ENCODE assay signal across 12 cellular contexts in genomic region chr18:78245451-78245850, GRCh38.
DNase-seq lines count a peak whose midpoint lies in the region; ATAC-seq lines count a peak whose summit lies in the region.
"Had no signal": no experiment of that assay in that cellular context is flagged by ENCODE, and none has a peak within 500 bp of the region (broad histone marks: within the 10 kb centered on the region; RNA-seq: fewer than 3 reads in every experiment).

No MANE protein-coding gene starts in this region.

- ATAC-seq in esophagus mucosa: no peak
- ATAC-seq in GM19023 (IDR thresholded peaks at IDR 0.05; ENCODE audit: unreplicated experiment): no peak
- no peak for ATAC-seq in GM19463 (IDR thresholded peaks at IDR 0.05; ENCODE audit: unreplicated experiment)

- DNase-seq in Ammon's horn (ENCODE audit: low spot score) (peak; percentile 71), caudate nucleus (lab: John Stamatoyannopoulos, UW) (peak in 3 of 61 donors; percentile 9 to 27 (median 17)), medulla oblongata (ENCODE audit: extremely low spot score) (peak; percentile 71), putamen (ENCODE audit: low spot score) (peak; percentile 27)
- DNase-seq: 8988T; Caco-2; CD8-positive, alpha-beta memory T cell; DND-41; GDM1 had no signal

- peak overlapping the region; percentile 14 for H3K27ac ChIP-seq in caudate nucleus (ENCODE audit: low read depth, low read length)
